In genomic region chr15:82810061-82810862, GRCh38 we compare ENCODE assay signal across 8 cellular contexts. TPM values are rescaled to one million over a fixed set of nuclear protein-coding genes. Genes with fewer than 3 reads are reported as not detected.
DNase-seq lines count a peak whose midpoint lies in the region; ATAC-seq lines count a peak whose summit lies in the region.

No MANE protein-coding gene starts in this region.

- ATAC-seq in CD4-positive, CD25-positive, alpha-beta regulatory T cell (ENCODE audit: low read depth in 2 of 2) = peak; percentile 20 to 29
- ATAC-seq in GM19438 (IDR thresholded peaks at IDR 0.05; ENCODE audit: low read depth, unreplicated experiment) (peak; percentile 6), HG03571 (IDR thresholded peaks at IDR 0.05; ENCODE audit: unreplicated experiment) (peak; percentile 3), T-cell (replicated peaks in 1 of 4) (peak; percentile 7 to 54 (median 48)), GM21367 (IDR thresholded peaks at IDR 0.05; ENCODE audit: unreplicated experiment) (no peak)

- H3K4me1 Mint-ChIP-seq in CD4-positive, CD25-positive, alpha-beta regulatory T cell = peaks cover 15 to 43% (median 32%) of the 10 kb centered on the region in 4 donors
- peaks cover 39 to 45% (median 39%) of the 10 kb centered on the region in 3 donors for H3K4me1 Mint-ChIP-seq in T-cell

- peaks cover 20% of the 10 kb centered on the region for H3K36me3 ChIP-seq in CD4-positive, CD25-positive, alpha-beta regulatory T cell (ENCODE audit: control insufficient read depth, insufficient read depth, low read length)

- no peaks in the 10 kb centered on the region for H3K9me3 ChIP-seq in CD4-positive, CD25-positive, alpha-beta regulatory T cell (ENCODE audit: control insufficient read depth in 2 of 2, low read length in 2 of 2)

- H3K27me3 ChIP-seq in CD4-positive, CD25-positive, alpha-beta regulatory T cell (ENCODE audit: control insufficient read depth, insufficient read depth, low read length) = peaks cover 2% of the 10 kb centered on the region

- peaks cover 14% of the 10 kb centered on the region for H3K36me3 Mint-ChIP-seq in CD4-positive, CD25-positive, alpha-beta regulatory T cell
- peaks cover 21% of the 10 kb centered on the region for H3K36me3 Mint-ChIP-seq in T-cell

- peak overlapping the region; percentile 92 to 98 (median 95) for H3K4me3 Mint-ChIP-seq in CD4-positive, CD25-positive, alpha-beta regulatory T cell
- H3K4me3 Mint-ChIP-seq in T-cell = peak overlapping the region; percentile 90 to 95 (median 91)

- peaks cover 26% of the 10 kb centered on the region for H3K4me1 ChIP-seq in CD4-positive, CD25-positive, alpha-beta regulatory T cell (ENCODE audit: control insufficient read depth, insufficient read depth, low read length, poor library complexity, severe bottlenecking)

- H3K27me3 Mint-ChIP-seq in CD4-positive, CD25-positive, alpha-beta regulatory T cell = peaks cover 4% of the 10 kb centered on the region
- H3K27me3 Mint-ChIP-seq in T-cell = no peaks in the 10 kb centered on the region

- H3K9me3 Mint-ChIP-seq in CD4-positive, CD25-positive, alpha-beta regulatory T cell = no peaks in the 10 kb centered on the region
- H3K9me3 Mint-ChIP-seq in T-cell = no peaks in the 10 kb centered on the region

- peak overlapping the region; percentile 96 for H3K27ac ChIP-seq in CD4-positive, CD25-positive, alpha-beta regulatory T cell (ENCODE audit: insufficient read depth, low read length, poor library complexity, severe bottlenecking)

- H3K27ac Mint-ChIP-seq in CD4-positive, CD25-positive, alpha-beta regulatory T cell = peak overlapping the region; percentile 91 to 92 (median 92)
- peak overlapping the region; percentile 92 to 97 for H3K27ac Mint-ChIP-seq in T-cell

- DNase-seq in CD4-positive, CD25-positive, alpha-beta regulatory T cell = peak; percentile 14 to 68 (median 45)
- DNase-seq in T-cell = peak in 25 of 34 experiments; percentile 8 to 48 (median 23)
- peak; percentile 44 for DNase-seq in central memory CD4-positive, alpha-beta T cell
- DNase-seq in kidney tubule cell (ENCODE audit: low spot score) = peak; percentile 66
- DNase-seq in stimulated activated CD8-positive, alpha-beta memory T cell treated with anti-CD3 and anti-CD28 coated beads, Interleukin-2, amount 100 ng/mL, for 48 hours (ENCODE audit: low read depth in 2 of 2) = peak; percentile 15 to 17

- CTCF ChIA-PET in T-cell (lab: Charles Lee) = interaction anchor here in 1 of 2 donors (0.8 to 2.2 kb wide), 3 partner anchors 60 to 249 kb away, joined by 4 to 13 read pairs (median 6); no protein-coding TSS in a partner anchor

- POLR2A ChIA-PET in T-cell (lab: Charles Lee) = interaction anchor here in 1 of 2 donors (1.0 to 1.6 kb wide), 4 partner anchors 13 to 175 kb away, joined by 3 to 12 read pairs (median 8); no protein-coding TSS in a partner anchor

- H3K4me3 ChIP-seq in CD4-positive, CD25-positive, alpha-beta regulatory T cell (ENCODE audit: low read depth, low read length) = peak overlapping the region; percentile 97

RNA-seq across cellular contexts. Expression of gene WHAMM, which starts 0.8 kb away (rescaled TPM):
- total RNA-seq in CD4-positive, CD25-positive, alpha-beta regulatory T cell = 66.4 TPM
- 1 to 10 TPM; 2.9 to 5.2 (median 3.5) TPM for polyA plus RNA-seq in CD4-positive, CD25-positive, alpha-beta regulatory T cell
- 10 to 100 TPM; 28.1 to 60.8 (median 34.1) TPM for total RNA-seq in T-cell

RNA-seq across cellular contexts. Expression of gene FSD2, which starts 4.4 kb away (rescaled TPM):
- total RNA-seq in CD4-positive, CD25-positive, alpha-beta regulatory T cell = not detected
- under 1 TPM in 2 of 4 donors, not detected in 2; 0.06 to 0.09 TPM for polyA plus RNA-seq in CD4-positive, CD25-positive, alpha-beta regulatory T cell
- total RNA-seq in T-cell = not detected

Comparison
In these comparisons a context has a peak if more than half of its experiments do, and no peak if none do; other contexts are left out.
1. DNase-seq: peak in every context shown above with its lines; median percentile 66 in kidney tubule cell; 45 in CD4-positive, CD25-positive, alpha-beta regulatory T cell; 44 in central memory CD4-positive, alpha-beta T cell; 23 in T-cell; 16 in stimulated activated CD8-positive, alpha-beta memory T cell treated with anti-CD3 and anti-CD28 coated beads, Interleukin-2, amount 100 ng/mL, for 48 hours.